1 cellular context compared by ENCODE assay signal in genomic region chr20:31738729-31739549, GRCh38.
TF ChIP-seq lines count a peak whose summit lies in the region.

TSS of gene TPX2 (plus strand) at chr20:31739290. CDS start at chr20:31757477, 18,187 bp downstream.

TF ChIP-seq in HepG2, 621 proteins besides CTCF, POLR2A, EP300 and RAD21 (continued from another document and continues in another):
- TF ChIP-seq SIX4 (CRISPR knock-in tag; IDR thresholded peaks at IDR 0.05) = no peak; the same call in none of the 2 replicates
- peak; percentile 98 for TF ChIP-seq ZNF589 (CRISPR knock-in tag; conservative IDR thresholded peaks at IDR 0.05)
- peak; percentile 57; the same call in 1 of the 2 replicates for TF ChIP-seq ZBTB10 (CRISPR knock-in tag; IDR thresholded peaks at IDR 0.05; ENCODE audit: borderline replicate concordance)
- TF ChIP-seq SRSF9 (IDR thresholded peaks at IDR 0.05; ENCODE audit: borderline replicate concordance, insufficient read depth, low read depth, low read length, poor library complexity, severe bottlenecking) = no peak
- no peak for TF ChIP-seq PCBP2 (optimal IDR thresholded peaks at IDR 0.05; ENCODE audit: low read depth, low read length, poor library complexity, severe bottlenecking)
- TF ChIP-seq, protein P1, sequence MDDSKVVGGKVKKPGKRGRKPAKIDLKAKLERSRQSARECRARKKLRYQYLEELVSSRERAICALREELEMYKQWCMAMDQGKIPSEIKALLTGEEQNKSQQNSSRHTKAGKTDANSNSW (CRISPR knock-in tag; IDR thresholded peaks at IDR 0.05; ENCODE audit: borderline replicate concordance) = no peak
- TF ChIP-seq CBX2 (IDR thresholded peaks at IDR 0.05; ENCODE audit: low read depth, low read length) = no peak
- TF ChIP-seq CBX2 (CRISPR knock-in tag; IDR thresholded peaks at IDR 0.05; ENCODE audit: low read depth) = no peak
- peak; percentile 98 for TF ChIP-seq TGIF2 (CRISPR knock-in tag; IDR thresholded peaks at IDR 0.05)
- TF ChIP-seq NFIC (IDR thresholded peaks at IDR 0.05; ENCODE audit: low read length) = peak; percentile 70; the same call in 1 of the 2 replicates
- TF ChIP-seq, protein P2, sequence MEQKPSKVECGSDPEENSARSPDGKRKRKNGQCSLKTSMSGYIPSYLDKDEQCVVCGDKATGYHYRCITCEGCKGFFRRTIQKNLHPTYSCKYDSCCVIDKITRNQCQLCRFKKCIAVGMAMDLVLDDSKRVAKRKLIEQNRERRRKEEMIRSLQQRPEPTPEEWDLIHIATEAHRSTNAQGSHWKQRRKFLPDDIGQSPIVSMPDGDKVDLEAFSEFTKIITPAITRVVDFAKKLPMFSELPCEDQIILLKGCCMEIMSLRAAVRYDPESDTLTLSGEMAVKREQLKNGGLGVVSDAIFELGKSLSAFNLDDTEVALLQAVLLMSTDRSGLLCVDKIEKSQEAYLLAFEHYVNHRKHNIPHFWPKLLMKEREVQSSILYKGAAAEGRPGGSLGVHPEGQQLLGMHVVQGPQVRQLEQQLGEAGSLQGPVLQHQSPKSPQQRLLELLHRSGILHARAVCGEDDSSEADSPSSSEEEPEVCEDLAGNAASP (CRISPR knock-in tag; IDR thresholded peaks at IDR 0.05; ENCODE audit: borderline replicate concordance) = no peak; the same call in 1 of the 2 replicates
- TF ChIP-seq, protein P3, sequence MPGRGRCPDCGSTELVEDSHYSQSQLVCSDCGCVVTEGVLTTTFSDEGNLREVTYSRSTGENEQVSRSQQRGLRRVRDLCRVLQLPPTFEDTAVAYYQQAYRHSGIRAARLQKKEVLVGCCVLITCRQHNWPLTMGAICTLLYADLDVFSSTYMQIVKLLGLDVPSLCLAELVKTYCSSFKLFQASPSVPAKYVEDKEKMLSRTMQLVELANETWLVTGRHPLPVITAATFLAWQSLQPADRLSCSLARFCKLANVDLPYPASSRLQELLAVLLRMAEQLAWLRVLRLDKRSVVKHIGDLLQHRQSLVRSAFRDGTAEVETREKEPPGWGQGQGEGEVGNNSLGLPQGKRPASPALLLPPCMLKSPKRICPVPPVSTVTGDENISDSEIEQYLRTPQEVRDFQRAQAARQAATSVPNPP (CRISPR knock-in tag; IDR thresholded peaks at IDR 0.05) = peak; percentile 98
- TF ChIP-seq ZBTB38 (CRISPR knock-in tag; IDR thresholded peaks at IDR 0.05) = peak; percentile 89; the same call in 1 of the 2 replicates
- TF ChIP-seq ZFP36L1 (CRISPR knock-in tag; IDR thresholded peaks at IDR 0.05) = peak; percentile 99
- TF ChIP-seq, protein P4, sequence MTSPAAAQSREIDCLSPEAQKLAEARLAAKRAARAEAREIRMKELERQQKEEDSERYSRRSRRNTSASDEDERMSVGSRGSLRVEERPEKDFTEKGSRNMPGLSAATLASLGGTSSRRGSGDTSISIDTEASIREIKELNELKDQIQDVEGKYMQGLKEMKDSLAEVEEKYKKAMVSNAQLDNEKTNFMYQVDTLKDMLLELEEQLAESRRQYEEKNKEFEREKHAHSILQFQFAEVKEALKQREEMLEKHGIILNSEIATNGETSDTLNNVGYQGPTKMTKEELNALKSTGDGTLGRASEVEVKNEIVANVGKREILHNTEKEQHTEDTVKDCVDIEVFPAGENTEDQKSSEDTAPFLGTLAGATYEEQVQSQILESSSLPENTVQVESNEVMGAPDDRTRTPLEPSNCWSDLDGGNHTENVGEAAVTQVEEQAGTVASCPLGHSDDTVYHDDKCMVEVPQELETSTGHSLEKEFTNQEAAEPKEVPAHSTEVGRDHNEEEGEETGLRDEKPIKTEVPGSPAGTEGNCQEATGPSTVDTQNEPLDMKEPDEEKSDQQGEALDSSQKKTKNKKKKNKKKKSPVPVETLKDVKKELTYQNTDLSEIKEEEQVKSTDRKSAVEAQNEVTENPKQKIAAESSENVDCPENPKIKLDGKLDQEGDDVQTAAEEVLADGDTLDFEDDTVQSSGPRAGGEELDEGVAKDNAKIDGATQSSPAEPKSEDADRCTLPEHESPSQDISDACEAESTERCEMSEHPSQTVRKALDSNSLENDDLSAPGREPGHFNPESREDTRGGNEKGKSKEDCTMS (CRISPR knock-in tag; conservative IDR thresholded peaks at IDR 0.05) = no peak
- TF ChIP-seq, protein P5, sequence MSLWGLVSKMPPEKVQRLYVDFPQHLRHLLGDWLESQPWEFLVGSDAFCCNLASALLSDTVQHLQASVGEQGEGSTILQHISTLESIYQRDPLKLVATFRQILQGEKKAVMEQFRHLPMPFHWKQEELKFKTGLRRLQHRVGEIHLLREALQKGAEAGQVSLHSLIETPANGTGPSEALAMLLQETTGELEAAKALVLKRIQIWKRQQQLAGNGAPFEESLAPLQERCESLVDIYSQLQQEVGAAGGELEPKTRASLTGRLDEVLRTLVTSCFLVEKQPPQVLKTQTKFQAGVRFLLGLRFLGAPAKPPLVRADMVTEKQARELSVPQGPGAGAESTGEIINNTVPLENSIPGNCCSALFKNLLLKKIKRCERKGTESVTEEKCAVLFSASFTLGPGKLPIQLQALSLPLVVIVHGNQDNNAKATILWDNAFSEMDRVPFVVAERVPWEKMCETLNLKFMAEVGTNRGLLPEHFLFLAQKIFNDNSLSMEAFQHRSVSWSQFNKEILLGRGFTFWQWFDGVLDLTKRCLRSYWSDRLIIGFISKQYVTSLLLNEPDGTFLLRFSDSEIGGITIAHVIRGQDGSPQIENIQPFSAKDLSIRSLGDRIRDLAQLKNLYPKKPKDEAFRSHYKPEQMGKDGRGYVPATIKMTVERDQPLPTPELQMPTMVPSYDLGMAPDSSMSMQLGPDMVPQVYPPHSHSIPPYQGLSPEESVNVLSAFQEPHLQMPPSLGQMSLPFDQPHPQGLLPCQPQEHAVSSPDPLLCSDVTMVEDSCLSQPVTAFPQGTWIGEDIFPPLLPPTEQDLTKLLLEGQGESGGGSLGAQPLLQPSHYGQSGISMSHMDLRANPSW (CRISPR knock-in tag; IDR thresholded peaks at IDR 0.05; ENCODE audit: borderline replicate concordance) = peak; percentile 38; the same call in 1 of the 2 replicates
- TF ChIP-seq POLR2G (IDR thresholded peaks at IDR 0.05; ENCODE audit: low read depth, low read length) = peak; percentile 96
- no peak for TF ChIP-seq SOX6 (IDR thresholded peaks at IDR 0.05)
- peak; percentile 77; the same call in 1 of the 2 replicates for TF ChIP-seq SOX6 (CRISPR knock-in tag; IDR thresholded peaks at IDR 0.05)
- TF ChIP-seq ISL2 (CRISPR knock-in tag; IDR thresholded peaks at IDR 0.05) = peak; percentile 81
- TF ChIP-seq, protein P6, sequence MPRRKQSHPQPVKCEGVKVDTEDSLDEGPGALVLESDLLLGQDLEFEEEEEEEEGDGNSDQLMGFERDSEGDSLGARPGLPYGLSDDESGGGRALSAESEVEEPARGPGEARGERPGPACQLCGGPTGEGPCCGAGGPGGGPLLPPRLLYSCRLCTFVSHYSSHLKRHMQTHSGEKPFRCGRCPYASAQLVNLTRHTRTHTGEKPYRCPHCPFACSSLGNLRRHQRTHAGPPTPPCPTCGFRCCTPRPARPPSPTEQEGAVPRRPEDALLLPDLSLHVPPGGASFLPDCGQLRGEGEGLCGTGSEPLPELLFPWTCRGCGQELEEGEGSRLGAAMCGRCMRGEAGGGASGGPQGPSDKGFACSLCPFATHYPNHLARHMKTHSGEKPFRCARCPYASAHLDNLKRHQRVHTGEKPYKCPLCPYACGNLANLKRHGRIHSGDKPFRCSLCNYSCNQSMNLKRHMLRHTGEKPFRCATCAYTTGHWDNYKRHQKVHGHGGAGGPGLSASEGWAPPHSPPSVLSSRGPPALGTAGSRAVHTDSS (CRISPR knock-in tag; conservative IDR thresholded peaks at IDR 0.05) = no peak
- no peak for TF ChIP-seq ZNF496 (CRISPR knock-in tag; IDR thresholded peaks at IDR 0.05; ENCODE audit: insufficient replicate concordance)
- peak; percentile 77 for TF ChIP-seq ZNF557 (CRISPR knock-in tag; IDR thresholded peaks at IDR 0.05)
- peak; percentile 55 for TF ChIP-seq ZNF879 (CRISPR knock-in tag; IDR thresholded peaks at IDR 0.05)
- peak; percentile 69 for TF ChIP-seq HIC2 (CRISPR knock-in tag; IDR thresholded peaks at IDR 0.05; ENCODE audit: low read depth)
- 0 out of 2 replicates have a peak, but pooled peaks have one; percentile 59 for TF ChIP-seq NR3C1 (CRISPR knock-in tag; IDR thresholded peaks at IDR 0.05)
- peak; percentile 98 for TF ChIP-seq ZNF143 (CRISPR knock-in tag; IDR thresholded peaks at IDR 0.05)
- TF ChIP-seq POLR2AphosphoS5 (IDR thresholded peaks at IDR 0.05; ENCODE audit: low read depth, low read length) = peak; percentile 99
- TF ChIP-seq CSRNP2 (CRISPR knock-in tag; conservative IDR thresholded peaks at IDR 0.05; ENCODE audit: low read depth) = 0 out of 2 replicates have a peak, but pooled peaks have one; percentile 91
- no peak for TF ChIP-seq ZNF570 (CRISPR knock-in tag; IDR thresholded peaks at IDR 0.05; ENCODE audit: borderline replicate concordance)
- 0 out of 2 replicates have a peak, but pooled peaks have one; percentile 63 for TF ChIP-seq KLF13 (CRISPR knock-in tag; IDR thresholded peaks at IDR 0.05)
- peak; percentile 90 for TF ChIP-seq PHF21A (CRISPR knock-in tag; IDR thresholded peaks at IDR 0.05)
- peak; percentile 50; the same call in 1 of the 2 replicates for TF ChIP-seq SOX13 (IDR thresholded peaks at IDR 0.05)
- peak; percentile 63; a peak in 1 of 4 replicates for TF ChIP-seq SOX13 (CRISPR knock-in tag; conservative IDR thresholded peaks at IDR 0.05 in 1 of 2, IDR thresholded peaks at IDR 0.05 in 1 of 2)
- TF ChIP-seq ZSCAN20 (CRISPR knock-in tag; IDR thresholded peaks at IDR 0.05; ENCODE audit: borderline replicate concordance) = peak; percentile 92; the same call in 1 of the 2 replicates
- peak; percentile 94 for TF ChIP-seq FOXK1 (CRISPR knock-in tag; IDR thresholded peaks at IDR 0.05; ENCODE audit: borderline replicate concordance, low read depth)
- TF ChIP-seq ZNF292 (CRISPR knock-in tag; IDR thresholded peaks at IDR 0.05; ENCODE audit: borderline replicate concordance, low read depth) = peak; percentile 82; the same call in 1 of the 2 replicates
- TF ChIP-seq UBTF (CRISPR knock-in tag; IDR thresholded peaks at IDR 0.05) = peak; percentile 97
- TF ChIP-seq HNF4A (CRISPR knock-in tag; IDR thresholded peaks at IDR 0.05) = peak; percentile 62
- TF ChIP-seq IKZF4 (CRISPR knock-in tag; IDR thresholded peaks at IDR 0.05; ENCODE audit: borderline replicate concordance, low read depth, not compliant biosample characterization) = peak; percentile 78
- TF ChIP-seq, protein P7, sequence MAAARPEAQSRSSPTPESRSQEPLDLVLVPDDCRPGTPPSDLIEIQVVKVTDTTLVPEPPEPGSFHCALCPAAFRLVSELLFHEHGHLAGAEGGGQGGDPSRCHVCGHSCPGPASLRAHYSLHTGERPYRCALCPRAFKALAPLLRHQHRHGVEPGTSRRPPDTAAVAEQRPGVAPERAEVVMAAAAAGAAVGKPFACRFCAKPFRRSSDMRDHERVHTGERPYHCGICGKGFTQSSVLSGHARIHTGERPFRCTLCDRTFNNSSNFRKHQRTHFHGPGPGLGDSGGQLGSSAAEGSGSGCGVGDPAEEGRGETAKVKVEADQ (CRISPR knock-in tag; IDR thresholded peaks at IDR 0.05; ENCODE audit: borderline replicate concordance) = peak; percentile 31; the same call in 1 of the 2 replicates
- TF ChIP-seq HNRNPH1 (optimal IDR thresholded peaks at IDR 0.05; ENCODE audit: low read depth, low read length) = no peak
